Comparison of ENCODE assay signal across 12 cellular contexts in genomic region chr11:44453213-44453612, GRCh38.
DNase-seq lines count a peak whose midpoint lies in the region; ATAC-seq and TF ChIP-seq lines count a peak whose summit lies in the region.
"Had no signal": no experiment of that assay in that cellular context is flagged by ENCODE, and none has a peak within 500 bp of the region (broad histone marks: within the 10 kb centered on the region; RNA-seq: fewer than 3 reads in every experiment).

No MANE protein-coding gene starts in this region.

- no peak overlapping the region for H3K4me3 Mint-ChIP-seq in glutamatergic neuron (ENCODE audit: unreplicated experiment)
- H3K4me3 Mint-ChIP-seq: H9 had no signal

- H3K4me3 ChIP-seq in right cardiac atrium (ENCODE audit: low read length) (no peak overlapping the region), NB4 (ENCODE audit: low read depth, low read length) (no peak overlapping the region), sigmoid colon (no peak overlapping the region)

- no peak overlapping the region for H3K27ac ChIP-seq in right cardiac atrium (ENCODE audit: low read length)
- H3K27ac ChIP-seq in sigmoid colon: peak overlapping the region in 3 of 4 donors; percentile 39 to 65 (median 51)
- H3K27ac ChIP-seq: C4-2B had no signal

- H3K9me3 Mint-ChIP-seq in glutamatergic neuron (ENCODE audit: unreplicated experiment): peaks cover 1% of the 10 kb centered on the region
- H3K9me3 Mint-ChIP-seq: H9 had no signal

- H3K27ac Mint-ChIP-seq in glutamatergic neuron (ENCODE audit: unreplicated experiment): no peak overlapping the region
- H3K27ac Mint-ChIP-seq: H9 had no signal

- H3K27me3 Mint-ChIP-seq in glutamatergic neuron (ENCODE audit: unreplicated experiment): peaks cover 2% of the 10 kb centered on the region

- no peaks in the 10 kb centered on the region for H3K36me3 ChIP-seq in sigmoid colon

- WGBS in right cardiac atrium: 70% methylated on average over 4 of the region's 4 CpGs
- 65 to 66% methylated on average over 4 of the region's 4 CpGs for WGBS in sigmoid colon, 2 donors

- H3K27me3 ChIP-seq in right cardiac atrium (ENCODE audit: control insufficient read depth, insufficient read depth) (no peaks in the 10 kb centered on the region), sigmoid colon (no peaks in the 10 kb centered on the region)

- no peaks in the 10 kb centered on the region for H3K9me3 ChIP-seq in right cardiac atrium (ENCODE audit: control insufficient read depth, low read length)
- no peaks in the 10 kb centered on the region for H3K9me3 ChIP-seq in sigmoid colon

- no peak for TF ChIP-seq POLR2A in NB4 (IDR thresholded peaks at IDR 0.05; ENCODE audit: extremely low read depth, insufficient read length)
- TF ChIP-seq POLR2A in sigmoid colon (IDR thresholded peaks at IDR 0.05): no peak

- TF ChIP-seq CTCF in NB4 (IDR thresholded peaks at IDR 0.05; ENCODE audit: low read depth, low read length): no peak
- TF ChIP-seq CTCF in glutamatergic neuron (IDR thresholded peaks at IDR 0.05; ENCODE audit: partially characterized antibody, unreplicated experiment): no peak
- no peak for TF ChIP-seq CTCF in sigmoid colon (IDR thresholded peaks at IDR 0.05)

- no peak for TF ChIP-seq EP300 in sigmoid colon (IDR thresholded peaks at IDR 0.05)

- ATAC-seq in Right ventricle myocardium superior (ENCODE audit: poor library complexity): peak; percentile 14
- no peak for ATAC-seq in right cardiac atrium
- ATAC-seq: PC-3 had no signal

- H3K4me1 ChIP-seq in right cardiac atrium (ENCODE audit: control insufficient read depth, insufficient read depth, low read length) (no peaks in the 10 kb centered on the region), sigmoid colon (peaks cover 0 to 23% (median 17%) of the 10 kb centered on the region in 4 donors)

- no peaks in the 10 kb centered on the region for H3K4me1 Mint-ChIP-seq in glutamatergic neuron (ENCODE audit: low read depth, unreplicated experiment)

- intact Hi-C loops in Right ventricle myocardium superior (cut with DNase I): no loop called here
- intact Hi-C loops in right cardiac atrium (cut with DNase I): no loop called here
- intact Hi-C loops in sigmoid colon (cut with DNase I): loop anchor here (5.0 kb wide), 1 partner anchor 624 kb away; no protein-coding TSS in a partner anchor

- DNase-seq in Right ventricle myocardium superior (no peak), right cardiac atrium (no peak), NB4 (ENCODE audit: low read depth) (peak; percentile 29), glutamatergic neuron (peak; percentile 28), sigmoid colon (no peak), NCI-H524 (lab: John Stamatoyannopoulos, UW) (no peak), NCI-H1694 (lab: John Stamatoyannopoulos, UW) (no peak)
- DNase-seq: H9, NCI-H1105 treated with DMSO at 0.1 percent for 48 hours, NCI-H187, PC-3 had no signal

- H3K36me3 Mint-ChIP-seq in glutamatergic neuron (ENCODE audit: unreplicated experiment): no peaks in the 10 kb centered on the region

Comparison
In these comparisons a context has a peak if more than half of its experiments do, and no peak if none do; other contexts are left out.
1. DNase-seq: peak in NB4 (single experiment) and glutamatergic neuron (single experiment); none in Right ventricle myocardium superior (single experiment), right cardiac atrium (0 of 3), sigmoid colon (single experiment), NCI-H524 (0 of 2) and NCI-H1694 (single experiment).